In the genomic region with DNA sequence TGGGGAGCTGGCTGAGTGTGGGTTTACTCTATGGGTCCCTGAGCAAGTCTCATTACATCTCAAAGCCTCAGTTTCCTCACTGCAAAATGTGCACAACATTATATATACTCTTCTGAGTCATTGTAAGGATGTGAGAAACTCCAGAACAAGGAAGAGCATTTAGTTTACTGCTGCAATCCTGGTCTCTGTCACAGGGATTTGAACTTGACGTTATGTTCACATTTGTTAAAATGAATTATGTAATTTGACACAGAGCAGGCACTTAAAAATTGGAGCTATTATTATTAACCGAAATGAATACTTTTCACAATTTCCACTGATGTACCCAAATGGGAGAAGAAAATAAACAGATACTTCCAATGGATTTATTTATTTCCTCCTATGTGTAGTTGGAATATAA, we compare ENCODE assay signal across 13 cellular contexts.
"Had no signal": no experiment of that assay in that cellular context is flagged by ENCODE, and none has a peak within 500 bp of the region (broad histone marks: within the 10 kb centered on the region; RNA-seq: fewer than 3 reads in every experiment).

No MANE protein-coding gene starts in this region.

- ATAC-seq: activated T-helper 17 cell treated with anti-CD3 and anti-CD28 coated beads, Interleukin-2, amount 50 U/mL, for 72 hours; lower lobe of right lung; natural killer cell treated with Interleukin-12 subunit alpha and Interleukin-12 subunit beta and Interleukin-15 and Interleukin-18, amount 100 ng/mL, for 72 hours; stimulated activated naive CD8-positive, alpha-beta T cell treated with anti-CD3 and anti-CD28 coated beads, Interleukin-15, amount 100 ng/mL, for 72 hours had no signal

- H3K4me3 ChIP-seq: dorsolateral prefrontal cortex, esophagus squamous epithelium, lower lobe of right lung, thoracic aorta had no signal

- H3K36me3 ChIP-seq: esophagus squamous epithelium, lower lobe of right lung, thoracic aorta had no signal

- H3K9me3 ChIP-seq: esophagus squamous epithelium, lower lobe of right lung, thoracic aorta had no signal

- H3K27ac ChIP-seq: lower lobe of right lung, thoracic aorta had no signal

- DNase-seq: activated B cell treated with CpG ODN at 0.5 μM for 24 hours; activated CD4-positive, alpha-beta T cell treated with anti-CD3 and anti-CD28 coated beads, Interleukin-2, amount 50 U/mL, for 1 hour; activated T-cell treated with anti-CD3 and anti-CD28 coated beads for 4 hours; amniotic stem cell; dorsolateral prefrontal cortex; esophagus squamous epithelium; kidney; lower lobe of right lung; stimulated activated CD4-positive, alpha-beta T cell treated with anti-CD3 and anti-CD28 coated beads, Interleukin-4, amount 100 ng/mL, for 4 hours; stimulated activated naive CD8-positive, alpha-beta T cell treated with anti-CD3 and anti-CD28 coated beads, Interleukin-15, amount 100 ng/mL, for 72 hours had no signal

- H3K27me3 ChIP-seq: dorsolateral prefrontal cortex, esophagus squamous epithelium had no signal
